In the genomic region with DNA sequence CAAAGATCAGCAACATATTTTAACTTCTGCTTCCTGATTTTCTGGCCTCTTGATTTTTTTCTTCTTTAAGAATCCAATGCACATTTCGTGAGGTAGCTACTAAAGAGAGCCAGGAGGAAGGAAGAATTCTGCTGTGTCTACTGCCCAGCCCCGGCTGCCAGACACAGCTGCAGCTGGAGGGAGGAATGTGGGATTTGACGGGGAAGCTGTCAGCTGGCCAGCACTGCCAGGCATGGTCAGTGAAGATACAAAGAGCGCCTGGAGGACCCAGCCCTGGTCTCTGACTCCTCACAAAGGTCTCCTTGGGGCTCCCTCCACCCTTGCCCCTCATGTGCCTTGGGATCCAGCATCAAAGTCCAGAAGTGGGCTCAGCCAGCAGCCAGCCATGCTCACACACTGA, we compare ENCODE assay signal across 23 cellular contexts. TPM values are rescaled to one million over a fixed set of nuclear protein-coding genes. Genes with fewer than 3 reads are reported as not detected.
DNase-seq lines count a peak whose midpoint lies in the region; ATAC-seq and TF ChIP-seq lines count a peak whose summit lies in the region.
"Had no signal": no experiment of that assay in that cellular context is flagged by ENCODE, and none has a peak within 500 bp of the region (broad histone marks: within the 10 kb centered on the region; RNA-seq: fewer than 3 reads in every experiment).

No MANE protein-coding gene starts in this region.

- TF ChIP-seq CTCF in H9 (conservative IDR thresholded peaks at IDR 0.05) (no peak), coronary artery (IDR thresholded peaks at IDR 0.05) (no peak)

- H3K9ac ChIP-seq in H9 (ENCODE audit: extremely low read depth, insufficient read length, low read length), result no peak overlapping the region

- no peak overlapping the region for H3K4me2 ChIP-seq in H9 (ENCODE audit: insufficient read depth, insufficient read length, low read length)

- H2BK15ac ChIP-seq in H9 (ENCODE audit: low read depth, low read length), result no peak overlapping the region

- H3T11ph ChIP-seq in H9 (ENCODE audit: low read length), result no peak overlapping the region

- H2BK5ac ChIP-seq in H9 (ENCODE audit: insufficient read length, low read length), result no peak overlapping the region

- H3K79me2 ChIP-seq in H9 (ENCODE audit: insufficient read depth, low read length), result no peaks in the 10 kb centered on the region

- no peak for ATAC-seq in HG02623 (IDR thresholded peaks at IDR 0.05; ENCODE audit: unreplicated experiment)
- ATAC-seq: PC-3 had no signal

- H4K5ac ChIP-seq in H9 (ENCODE audit: insufficient read length, low read depth, low read length), result no peak overlapping the region

- H3K36me3 Mint-ChIP-seq in H9 (ENCODE audit: insufficient read depth in 1 of 3, low read depth in 3 of 3), result no peaks in the 10 kb centered on the region
- H3K36me3 Mint-ChIP-seq: activated naive CD8-positive, alpha-beta T cell; brain had no signal

- H2AK5ac ChIP-seq in H9 (ENCODE audit: insufficient read length, low read length), result no peak overlapping the region

- WGBS in H9 (ENCODE audit: extremely low coverage, insufficient read length, low lambda C conversion rate), result no CpG with 5 or more reads among the region's 4 CpGs

- no peak overlapping the region for H2BK20ac ChIP-seq in H9 (ENCODE audit: low read depth, low read length, poor library complexity, severe bottlenecking)

- no peaks in the 10 kb centered on the region for H3K27me3 ChIP-seq in H9 (ENCODE audit: insufficient read depth, low read length)
- H3K27me3 ChIP-seq: testis had no signal

- H3K4me3 ChIP-seq in coronary artery, result no peak overlapping the region
- H3K4me3 ChIP-seq: skin epidermis, testis had no signal

- no peak overlapping the region for H2BK12ac ChIP-seq in H9 (ENCODE audit: insufficient read length, low read depth, low read length)

- H3K18ac ChIP-seq in H9 (ENCODE audit: insufficient read length, low read depth, low read length), result no peak overlapping the region

- H4K20me1 ChIP-seq in H9 (ENCODE audit: control insufficient read depth, insufficient read depth, insufficient read length), result no peaks in the 10 kb centered on the region

- H3K56ac ChIP-seq in H9 (ENCODE audit: insufficient read length, low read depth, low read length), result no peak overlapping the region

- no peak overlapping the region for H4K8ac ChIP-seq in H9 (replicated peaks; ENCODE audit: insufficient read length, low read depth, low read length)

- DNase-seq in H9, result peak; percentile 21
- DNase-seq in coronary artery (ENCODE audit: low spot score), result peak; percentile 67
- peak; percentile 6 for DNase-seq in inferior parietal cortex (ENCODE audit: extremely low spot score)
- peak; percentile 5 for DNase-seq in putamen (ENCODE audit: low spot score)
- DNase-seq in NCI-H2196 (lab: John Stamatoyannopoulos, UW; ENCODE audit: unreplicated experiment), result no peak
- no peak for DNase-seq in NCI-H526 (lab: John Stamatoyannopoulos, UW)
- DNase-seq in activated naive CD4-positive, alpha-beta T cell treated with anti-CD3 and anti-CD28 coated beads, Interleukin-2, amount 50 U/mL, for 16 hours, result no peak
- DNase-seq: activated CD4-positive, alpha-beta T cell treated with anti-CD3 and anti-CD28 coated beads, Interleukin-2, amount 50 U/mL, for 4 hours; activated T-cell treated with anti-CD3 and anti-CD28 coated beads, Interleukin-2, amount 50 U/mL, for 1 hour; dermis blood vessel endothelial cell; mesendoderm; NCI-H2081; NCI-H526 treated with DMSO at 0.1 percent for 48 hours; PC-3; stimulated activated CD4-positive, alpha-beta T cell treated with anti-CD3 and anti-CD28 coated beads, Interleukin-4, amount 100 ng/mL, for 4 hours; stimulated activated CD8-positive, alpha-beta memory T cell treated with anti-CD3 and anti-CD28 coated beads, Interleukin-4, amount 100 ng/mL, for 48 hours; SW 1271; testis had no signal

- H3K4ac ChIP-seq in H9 (ENCODE audit: low read depth, low read length), result no peak overlapping the region

- H3K27ac ChIP-seq in H9 (ENCODE audit: insufficient read length, low read depth, low read length) (no peak overlapping the region), coronary artery (peak overlapping the region in 1 of 2 donors; percentile 22)
- H3K27ac ChIP-seq: testis had no signal

- no peak overlapping the region for H3K4me3 Mint-ChIP-seq in H9
- H3K4me3 Mint-ChIP-seq: activated naive CD8-positive, alpha-beta T cell; brain had no signal

- no peaks in the 10 kb centered on the region for H3K9me3 ChIP-seq in H9 (ENCODE audit: control insufficient read depth, low read depth, low read length)
- H3K9me3 ChIP-seq: testis had no signal

- no peak overlapping the region for H4K91ac ChIP-seq in H9 (ENCODE audit: insufficient read length, low read depth, low read length)

- no peak overlapping the region for H3K23ac ChIP-seq in H9 (ENCODE audit: insufficient read length, low read depth, low read length)

- H3K9me3 Mint-ChIP-seq in H9, result no peaks in the 10 kb centered on the region
- H3K9me3 Mint-ChIP-seq: brain had no signal

- no peaks in the 10 kb centered on the region for H3K4me1 ChIP-seq in H9 (ENCODE audit: insufficient read depth, low read length)
- H3K4me1 ChIP-seq: testis had no signal

- H3K23me2 ChIP-seq in H9 (ENCODE audit: insufficient read length, low read depth, low read length, poor library complexity, severe bottlenecking), result no peaks in the 10 kb centered on the region

- H2BK120ac ChIP-seq in H9 (ENCODE audit: low read depth, low read length, poor library complexity, severe bottlenecking), result no peak overlapping the region

- H3K79me1 ChIP-seq in H9 (ENCODE audit: insufficient read depth, low read depth, low read length, poor library complexity, severe bottlenecking), result no peaks in the 10 kb centered on the region

- no peaks in the 10 kb centered on the region for H3K4me1 Mint-ChIP-seq in H9

- no peak overlapping the region for H2AFZ ChIP-seq in H9 (ENCODE audit: low read length)

- peaks cover 30% of the 10 kb centered on the region for H3K27me3 Mint-ChIP-seq in H9 (ENCODE audit: low read depth)

- 0 out of 7 replicates have a peak overlapping the region, but pooled peaks of 1 of the 3 experiments have one; percentile 45 for H3K27ac Mint-ChIP-seq in H9
- H3K27ac Mint-ChIP-seq: activated naive CD8-positive, alpha-beta T cell had no signal

- no peak overlapping the region for H3K14ac ChIP-seq in H9 (ENCODE audit: insufficient read depth, low read length)

RNA-seq across cellular contexts. Expression of a gene that starts 6.8 kb away (rescaled TPM):
- total RNA-seq in H9 (2021), result 0.11 and 0.28 TPM in 2 replicates
- total RNA-seq: dermis blood vessel endothelial cell, glomerular endothelial cell, PC-3 had no signal

RNA-seq across cellular contexts. Expression of a gene that starts 44.9 kb away (rescaled TPM):
- total RNA-seq in H9 (2021), result not detected in 2 replicates
- total RNA-seq: dermis blood vessel endothelial cell, glomerular endothelial cell, PC-3 had no signal

RNA-seq across cellular contexts. Expression of a gene that starts 45.3 kb away (rescaled TPM):
- 0.26 and 0.85 TPM in 2 replicates for total RNA-seq in H9 (2021)
- total RNA-seq: dermis blood vessel endothelial cell, glomerular endothelial cell, PC-3 had no signal

Comparison
In these comparisons a context has a peak if more than half of its experiments do, and no peak if none do; other contexts are left out.
1. DNase-seq: peak in H9 (single experiment), coronary artery (single experiment), inferior parietal cortex (single experiment) and putamen (single experiment); none in NCI-H2196 (single experiment), NCI-H526 (0 of 2) and activated naive CD4-positive, alpha-beta T cell treated with anti-CD3 and anti-CD28 coated beads, Interleukin-2, amount 50 U/mL, for 16 hours (single experiment).